In genomic region chr12:24038211-24038997, GRCh38 we compare ENCODE assay signal across 29 cellular contexts.
A peak's percentile ranks its signal among the peaks of the same experiment; 100 is the strongest.
DNase-seq lines count a peak whose midpoint lies in the region; ATAC-seq and TF ChIP-seq lines count a peak whose summit lies in the region.
"Had no signal": no experiment of that assay in that cellular context is flagged by ENCODE, and none has a peak within 500 bp of the region (broad histone marks: within the 10 kb centered on the region; RNA-seq: fewer than 3 reads in every experiment).

No MANE protein-coding gene starts in this region.

- TF ChIP-seq CTCF in choroid plexus epithelial cell (conservative IDR thresholded peaks at IDR 0.05; ENCODE audit: low read depth, low read length), result no peak
- no peak for TF ChIP-seq CTCF in osteocyte (IDR thresholded peaks at IDR 0.05)

- H3K36me3 Mint-ChIP-seq in osteocyte (ENCODE audit: unreplicated experiment), result no peaks in the 10 kb centered on the region
- H3K36me3 Mint-ChIP-seq in activated CD4-positive, alpha-beta T cell treated with anti-CD3 and anti-CD28 coated beads for 36 hours (ENCODE audit: low read depth), result no peaks in the 10 kb centered on the region
- H3K36me3 Mint-ChIP-seq: CD8-positive, alpha-beta memory T cell; naive thymus-derived CD4-positive, alpha-beta T cell; stimulated activated memory B cell treated with anti-CD40 and anti-IgM and Interleukin-4, amounts not matched to agents 10 μg/mL and 1 μg/mL and 100 μg/mL, for 72 hours had no signal

- POLR2A ChIA-PET in activated CD4-positive, alpha-beta T cell treated with anti-CD3 and anti-CD28 coated beads for 36 hours (lab: Charles Lee), result no interaction called here

- peak overlapping the region; percentile 56 for H3K27ac Mint-ChIP-seq in osteocyte (ENCODE audit: unreplicated experiment)
- no peak overlapping the region for H3K27ac Mint-ChIP-seq in activated CD4-positive, alpha-beta T cell treated with anti-CD3 and anti-CD28 coated beads for 36 hours
- H3K27ac Mint-ChIP-seq: activated B cell treated with CpG ODN at 0.5 μM for 24 hours; activated naive CD4-positive, alpha-beta T cell treated with anti-CD3 and anti-CD28 coated beads for 36 hours; CD8-positive, alpha-beta memory T cell; naive thymus-derived CD4-positive, alpha-beta T cell; stimulated activated memory B cell treated with anti-CD40 and anti-IgM and Interleukin-4, amounts not matched to agents 10 μg/mL and 1 μg/mL and 100 μg/mL, for 72 hours had no signal

- no peak overlapping the region for H4K8ac ChIP-seq in trophoblast cell (ENCODE audit: low read depth, low read length)

- H3K4me1 Mint-ChIP-seq in osteocyte (ENCODE audit: unreplicated experiment), result peaks cover 48% of the 10 kb centered on the region
- H3K4me1 Mint-ChIP-seq in activated CD4-positive, alpha-beta T cell treated with anti-CD3 and anti-CD28 coated beads for 36 hours, result no peaks in the 10 kb centered on the region
- H3K4me1 Mint-ChIP-seq: activated B cell treated with CpG ODN at 0.5 μM for 24 hours; CD8-positive, alpha-beta memory T cell; naive thymus-derived CD4-positive, alpha-beta T cell; stimulated activated memory B cell treated with anti-CD40 and anti-IgM and Interleukin-4, amounts not matched to agents 10 μg/mL and 1 μg/mL and 100 μg/mL, for 72 hours had no signal

- DNase-seq in NT2/D1 (ENCODE audit: low read depth, low spot score), result peak; percentile 28
- peak; percentile 19 for DNase-seq in choroid plexus epithelial cell (ENCODE audit: low read depth)
- DNase-seq in iPS-NIHi11 (ENCODE audit: low spot score), result peak; percentile 12
- DNase-seq in osteocyte (ENCODE audit: extremely low spot score, unreplicated experiment), result no peak
- DNase-seq in trophoblast cell, result no peak
- no peak for DNase-seq in activated CD4-positive, alpha-beta T cell treated with anti-CD3 and anti-CD28 coated beads for 36 hours
- DNase-seq: activated B cell treated with CpG ODN at 0.5 μM for 24 hours; activated naive CD4-positive, alpha-beta T cell treated with anti-CD3 and anti-CD28 coated beads for 36 hours; CD8-positive, alpha-beta memory T cell; islet precursor cell; left ventricle myocardium superior; MV-4-11; naive thymus-derived CD4-positive, alpha-beta T cell; NCI-H146; NCI-H2107; NCI-H446; NCI-H748 treated with DMSO at 0.1 percent for 48 hours; nucleus accumbens; Peyer's patch; psoas muscle; SHP77 treated with DMSO at 0.1 percent for 48 hours; substantia nigra; SW 1271; T1000; upper lobe of left lung had no signal

- no peak overlapping the region for H3K4me2 ChIP-seq in trophoblast cell (ENCODE audit: low read length)

- no peaks in the 10 kb centered on the region for H3K79me2 ChIP-seq in trophoblast cell (ENCODE audit: control insufficient read depth, insufficient read depth, low read length, poor library complexity)

- CTCF ChIA-PET in activated CD4-positive, alpha-beta T cell treated with anti-CD3 and anti-CD28 coated beads for 36 hours (lab: Charles Lee), result no interaction called here

- no peaks in the 10 kb centered on the region for H3K36me3 ChIP-seq in NT2/D1 (ENCODE audit: insufficient read depth, insufficient read length, low read length)
- no peaks in the 10 kb centered on the region for H3K36me3 ChIP-seq in trophoblast cell (ENCODE audit: control insufficient read depth in 1 of 2, insufficient read depth in 2 of 2, low read length in 2 of 2)
- H3K36me3 ChIP-seq: HAP-1, Peyer's patch, upper lobe of left lung had no signal

- H3K9me3 ChIP-seq in NT2/D1 (ENCODE audit: insufficient read depth, low read length) (no peaks in the 10 kb centered on the region), trophoblast cell (ENCODE audit: insufficient read depth, low read depth, low read length) (no peaks in the 10 kb centered on the region)
- H3K9me3 ChIP-seq: HAP-1, Peyer's patch, psoas muscle, upper lobe of left lung had no signal

- H4K12ac ChIP-seq in trophoblast cell (ENCODE audit: low read depth, low read length), result no peak overlapping the region

- no peak overlapping the region for H2BK120ac ChIP-seq in trophoblast cell (ENCODE audit: insufficient read depth, low read length, poor library complexity)

- H2BK12ac ChIP-seq in trophoblast cell (ENCODE audit: low read length), result no peak overlapping the region

- H3K9me3 Mint-ChIP-seq in osteocyte (ENCODE audit: unreplicated experiment), result no peaks in the 10 kb centered on the region
- no peaks in the 10 kb centered on the region for H3K9me3 Mint-ChIP-seq in activated CD4-positive, alpha-beta T cell treated with anti-CD3 and anti-CD28 coated beads for 36 hours (ENCODE audit: low read depth)
- H3K9me3 Mint-ChIP-seq: activated B cell treated with CpG ODN at 0.5 μM for 24 hours; activated naive CD4-positive, alpha-beta T cell treated with anti-CD3 and anti-CD28 coated beads for 36 hours; naive thymus-derived CD4-positive, alpha-beta T cell; stimulated activated memory B cell treated with anti-CD40 and anti-IgM and Interleukin-4, amounts not matched to agents 10 μg/mL and 1 μg/mL and 100 μg/mL, for 72 hours had no signal

- no peak overlapping the region for H3K27ac ChIP-seq in trophoblast cell (ENCODE audit: low read depth, low read length)
- H3K27ac ChIP-seq: Peyer's patch, psoas muscle, upper lobe of left lung had no signal

- H3K79me1 ChIP-seq in trophoblast cell (ENCODE audit: low read length), result no peaks in the 10 kb centered on the region

- no peaks in the 10 kb centered on the region for H3K4me1 ChIP-seq in NT2/D1 (ENCODE audit: insufficient read depth, insufficient read length)
- H3K4me1 ChIP-seq in trophoblast cell (ENCODE audit: control insufficient read depth in 1 of 2, insufficient read depth in 2 of 2, low read length in 2 of 2), result no peaks in the 10 kb centered on the region
- H3K4me1 ChIP-seq: Peyer's patch, psoas muscle, upper lobe of left lung had no signal

- no peak overlapping the region for H3K18ac ChIP-seq in trophoblast cell (ENCODE audit: low read length)

- H3K27me3 ChIP-seq in NT2/D1 (ENCODE audit: insufficient read depth, insufficient read length) (no peaks in the 10 kb centered on the region), trophoblast cell (ENCODE audit: insufficient read depth, low read length) (no peaks in the 10 kb centered on the region)
- H3K27me3 ChIP-seq: Peyer's patch, upper lobe of left lung had no signal

- H2BK5ac ChIP-seq in trophoblast cell (ENCODE audit: low read depth, low read length, poor library complexity), result no peak overlapping the region

- no peak overlapping the region for H2AFZ ChIP-seq in trophoblast cell (ENCODE audit: insufficient read depth, low read length, poor library complexity)

- H3K4me3 ChIP-seq in NT2/D1 (ENCODE audit: insufficient read length, low read depth), result no peak overlapping the region
- no peak overlapping the region for H3K4me3 ChIP-seq in choroid plexus epithelial cell (ENCODE audit: low read depth, low read length)
- no peak overlapping the region for H3K4me3 ChIP-seq in trophoblast cell (ENCODE audit: low read depth, low read length)
- H3K4me3 ChIP-seq: HAP-1, Peyer's patch, psoas muscle, upper lobe of left lung had no signal

- ATAC-seq in GM21576 (IDR thresholded peaks at IDR 0.05; ENCODE audit: unreplicated experiment) (no peak), HG03432 (IDR thresholded peaks at IDR 0.05; ENCODE audit: unreplicated experiment) (no peak)
- ATAC-seq in activated CD4-positive, alpha-beta T cell treated with anti-CD3 and anti-CD28 coated beads for 36 hours, result no peak
- ATAC-seq: naive thymus-derived CD4-positive, alpha-beta T cell; psoas muscle; stimulated activated memory B cell treated with anti-CD40 and anti-IgM and Interleukin-4, amounts not matched to agents 10 μg/mL and 1 μg/mL and 100 μg/mL, for 72 hours had no signal

- H3K4me3 Mint-ChIP-seq in osteocyte (ENCODE audit: unreplicated experiment), result no peak overlapping the region
- no peak overlapping the region for H3K4me3 Mint-ChIP-seq in activated CD4-positive, alpha-beta T cell treated with anti-CD3 and anti-CD28 coated beads for 36 hours
- H3K4me3 Mint-ChIP-seq: activated B cell treated with CpG ODN at 0.5 μM for 24 hours; activated naive CD4-positive, alpha-beta T cell treated with anti-CD3 and anti-CD28 coated beads for 36 hours; CD8-positive, alpha-beta memory T cell; naive thymus-derived CD4-positive, alpha-beta T cell; stimulated activated memory B cell treated with anti-CD40 and anti-IgM and Interleukin-4, amounts not matched to agents 10 μg/mL and 1 μg/mL and 100 μg/mL, for 72 hours had no signal

- no peak overlapping the region for H4K91ac ChIP-seq in trophoblast cell (ENCODE audit: low read depth, low read length)

- intact Hi-C loops in activated CD4-positive, alpha-beta T cell treated with anti-CD3 and anti-CD28 coated beads for 36 hours (cut with DNase I, micrococcal nuclease), result no loop called here

- no peaks in the 10 kb centered on the region for H3K27me3 Mint-ChIP-seq in osteocyte (ENCODE audit: unreplicated experiment)
- H3K27me3 Mint-ChIP-seq in activated CD4-positive, alpha-beta T cell treated with anti-CD3 and anti-CD28 coated beads for 36 hours, result no peaks in the 10 kb centered on the region
- H3K27me3 Mint-ChIP-seq: activated B cell treated with CpG ODN at 0.5 μM for 24 hours; CD8-positive, alpha-beta memory T cell; naive thymus-derived CD4-positive, alpha-beta T cell; stimulated activated memory B cell treated with anti-CD40 and anti-IgM and Interleukin-4, amounts not matched to agents 10 μg/mL and 1 μg/mL and 100 μg/mL, for 72 hours had no signal

- H2AK5ac ChIP-seq in trophoblast cell (ENCODE audit: low read length), result no peak overlapping the region

- no peak overlapping the region for H3K9ac ChIP-seq in NT2/D1 (ENCODE audit: insufficient read length, low read depth)
- H3K9ac ChIP-seq in trophoblast cell (ENCODE audit: low read length), result no peak overlapping the region

- no peak overlapping the region for H3K23ac ChIP-seq in trophoblast cell (ENCODE audit: low read length)

- no CpG with 5 or more reads among the region's 6 CpGs for WGBS in trophoblast cell (ENCODE audit: extremely low coverage, insufficient coverage, insufficient read length)

- no peak overlapping the region for H3K4ac ChIP-seq in trophoblast cell (ENCODE audit: low read depth, low read length)

- H3K14ac ChIP-seq in trophoblast cell (ENCODE audit: low read length), result no peak overlapping the region

Comparison
In these comparisons a context has a peak if more than half of its experiments do, and no peak if none do; other contexts are left out.
1. DNase-seq: peak in NT2/D1 (single experiment), choroid plexus epithelial cell (single experiment) and iPS-NIHi11 (single experiment); none in osteocyte (single experiment), trophoblast cell (0 of 2) and activated CD4-positive, alpha-beta T cell treated with anti-CD3 and anti-CD28 coated beads for 36 hours (single experiment).